8 cellular contexts compared by ENCODE assay signal in the genomic region with DNA sequence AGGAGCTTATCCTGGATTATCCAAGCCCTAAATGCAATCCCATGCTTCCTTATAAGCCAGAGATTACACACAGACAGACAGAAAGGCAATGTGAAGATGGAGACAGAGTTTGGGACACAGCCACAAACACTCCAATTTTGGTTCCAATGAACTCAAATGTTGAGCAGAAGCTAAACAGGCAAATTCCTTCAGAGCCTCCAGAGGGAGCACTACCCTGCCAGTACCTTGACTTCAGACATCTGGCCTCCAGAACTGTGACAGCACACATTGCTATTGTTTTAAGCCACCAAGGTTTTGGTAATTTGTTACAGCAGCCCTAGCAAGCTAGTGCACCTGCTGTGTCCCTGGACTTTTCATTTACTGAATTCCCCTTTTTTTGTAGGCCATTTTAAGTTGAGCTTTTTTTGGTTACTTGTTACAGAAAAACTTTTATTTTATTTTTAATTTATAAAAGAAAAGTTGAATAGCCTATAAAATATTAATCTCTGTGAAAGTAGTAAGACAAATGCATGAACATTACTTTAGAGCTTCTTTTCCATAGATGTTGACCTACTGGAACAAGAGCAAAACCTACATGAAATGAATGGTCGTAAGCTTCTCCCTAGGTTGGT. TPM values are rescaled to one million over a fixed set of nuclear protein-coding genes. Genes with fewer than 3 reads are reported as not detected.
DNase-seq lines count a peak whose midpoint lies in the region; ATAC-seq and TF ChIP-seq lines count a peak whose summit lies in the region.

No MANE protein-coding gene starts in this region.

- H3K4me1 Mint-ChIP-seq in MCF 10A (ENCODE audit: insufficient read depth, unreplicated experiment): no peaks in the 10 kb centered on the region

- no peak overlapping the region for H3K4me3 ChIP-seq in Peyer's patch
- H3K4me3 ChIP-seq in testis: no peak overlapping the region

- H3K36me3 Mint-ChIP-seq in MCF 10A (ENCODE audit: insufficient read depth, unreplicated experiment): no peaks in the 10 kb centered on the region

- H3K4me1 ChIP-seq in Peyer's patch (no peaks in the 10 kb centered on the region), testis (no peaks in the 10 kb centered on the region)

- H3K36me3 ChIP-seq in Peyer's patch (no peaks in the 10 kb centered on the region), testis (ENCODE audit: low read depth, missing control alignments) (no peaks in the 10 kb centered on the region)

- in situ Hi-C loops in ACHN (cut with HindIII; ENCODE audit: low pct_ligation_motif_present, low pct_unique_long_range_greater_than_20kb, low sequenced_read_pairs): no loop called here

- H3K27me3 ChIP-seq in Peyer's patch (no peaks in the 10 kb centered on the region), layer of hippocampus (ENCODE audit: control insufficient read depth, insufficient read depth, low read length) (no peaks in the 10 kb centered on the region), testis (no peaks in the 10 kb centered on the region)

- H3K9me3 ChIP-seq in Peyer's patch (no peaks in the 10 kb centered on the region), testis (no peaks in the 10 kb centered on the region)

- CTCF ChIA-PET in MCF 10A (lab: Yijun Ruan, JAX): interaction anchor here (0.6 to 5.6 kb wide), 27 partner anchors 9 to 1552 kb away, joined by 3 to 43 read pairs (median 4); partner anchors contain the start of gene SRD5A3

- TF ChIP-seq CTCF in GM12873 (IDR thresholded peaks at IDR 0.05; ENCODE audit: insufficient read depth, low read depth, low read length, missing control alignments) (peak; percentile 87), Peyer's patch (IDR thresholded peaks at IDR 0.05) (peak in 4 of 6 experiments; percentile 56 to 67 (median 62)), MCF 10A (IDR thresholded peaks at IDR 0.05; ENCODE audit: unreplicated experiment) (peak; percentile 52), testis (IDR thresholded peaks at IDR 0.05) (peak in 1 of 3 experiments; percentile 37)

- intact Hi-C loops in MCF 10A (cut with micrococcal nuclease): loop anchor here (10.0 kb wide), 1 partner anchor 422 kb away; no protein-coding TSS in a partner anchor
- intact Hi-C loops in testis (cut with DNase I; ENCODE audit: low total_unique reads): no loop called here

- H3K4me3 Mint-ChIP-seq in MCF 10A (ENCODE audit: unreplicated experiment): no peak overlapping the region

- H3K27ac ChIP-seq in Peyer's patch (no peak overlapping the region), layer of hippocampus (ENCODE audit: low read depth, low read length) (peak overlapping the region; percentile 47), testis (no peak overlapping the region)

- no TSS peak for BruUV-seq in MCF 10A (replicated peaks; lab: Mats Ljungman, UMichigan)

- H3K27ac Mint-ChIP-seq in MCF 10A (ENCODE audit: low read depth, unreplicated experiment): no peak overlapping the region

- DNase-seq in ACHN: peak; percentile 27
- peak in 2 of 3 donors; percentile 18 to 65 for DNase-seq in Peyer's patch
- DNase-seq in MCF 10A (ENCODE audit: unreplicated experiment): peak; percentile 65
- peak; percentile 43 for DNase-seq in testis
- DNase-seq in NCI-H2196 treated with DMSO at 0.1 percent for 48 hours (lab: John Stamatoyannopoulos, UW; ENCODE audit: unreplicated experiment): no peak

- H3K27me3 Mint-ChIP-seq in MCF 10A (ENCODE audit: insufficient read depth, unreplicated experiment): no peaks in the 10 kb centered on the region

- peaks cover 6% of the 10 kb centered on the region for H3K9me3 Mint-ChIP-seq in MCF 10A (ENCODE audit: unreplicated experiment)

- TF ChIP-seq POLR2A in Peyer's patch (IDR thresholded peaks at IDR 0.05): no peak
- no peak for TF ChIP-seq POLR2A in testis (IDR thresholded peaks at IDR 0.05)

- WGBS in testis, 2 donors: 93 to 95% methylated on average over 1 of the region's 1 CpG

- POLR2A ChIA-PET in MCF 10A (lab: Yijun Ruan, JAX): interaction anchor here (0.5 to 1.0 kb wide), 3 partner anchors 12 to 292 kb away, joined by 3 read pairs; no protein-coding TSS in a partner anchor

- ATAC-seq in HG03045 (IDR thresholded peaks at IDR 0.05; ENCODE audit: unreplicated experiment): peak; percentile 65

RNA-seq across cellular contexts. Expression of gene SRD5A3, which starts 33.4 kb away (rescaled TPM):
- total RNA-seq in Peyer's patch (10 to 100 TPM in 2 of 4 donors, 1 to 10 TPM in 2; 1.7 to 19.6 (median 9.4) TPM), MCF 10A (2022) (18.9 and 26.1 TPM in 2 replicates), testis (1 to 10 TPM; 4.9 to 8.0 TPM)
- 7.8 TPM for polyA plus RNA-seq in testis (ENCODE audit: insufficient read depth, low read depth, low replicate concordance)
